Comparison of ENCODE assay signal across 8 cellular contexts in genomic region chrX:108537005-108537404, GRCh38.
DNase-seq lines count a peak whose midpoint lies in the region; ATAC-seq and TF ChIP-seq lines count a peak whose summit lies in the region.

No MANE protein-coding gene starts in this region.

- H3K4me1 ChIP-seq in naive thymus-derived CD4-positive, alpha-beta T cell (ENCODE audit: control insufficient read depth in 2 of 2, insufficient read depth in 2 of 2, low read length in 2 of 2), result no peaks in the 10 kb centered on the region

- H3K9me3 Mint-ChIP-seq in endothelial cell (ENCODE audit: unreplicated experiment), result no peaks in the 10 kb centered on the region
- peaks cover 0 to 3% (median 0%) of the 10 kb centered on the region in 11 donors for H3K9me3 Mint-ChIP-seq in naive thymus-derived CD4-positive, alpha-beta T cell

- H3K9me3 ChIP-seq in naive thymus-derived CD4-positive, alpha-beta T cell (ENCODE audit: control insufficient read depth in 2 of 3, low read length in 3 of 3), result no peaks in the 10 kb centered on the region

- H3K27me3 Mint-ChIP-seq in endothelial cell (ENCODE audit: unreplicated experiment), result no peaks in the 10 kb centered on the region
- no peaks in the 10 kb centered on the region for H3K27me3 Mint-ChIP-seq in naive thymus-derived CD4-positive, alpha-beta T cell

- ATAC-seq in GM19395 (IDR thresholded peaks at IDR 0.05; ENCODE audit: unreplicated experiment) (peak; percentile 98), HG03439 (IDR thresholded peaks at IDR 0.05; ENCODE audit: unreplicated experiment) (peak; percentile 66)
- ATAC-seq in naive thymus-derived CD4-positive, alpha-beta T cell, result no peak

- no peak overlapping the region for H3K4me3 ChIP-seq in naive thymus-derived CD4-positive, alpha-beta T cell (ENCODE audit: low read length)

- TF ChIP-seq CTCF in endothelial cell (IDR thresholded peaks at IDR 0.05; ENCODE audit: unreplicated experiment), result peak; percentile 65

- no peaks in the 10 kb centered on the region for H3K4me1 Mint-ChIP-seq in endothelial cell (ENCODE audit: unreplicated experiment)
- no peaks in the 10 kb centered on the region for H3K4me1 Mint-ChIP-seq in naive thymus-derived CD4-positive, alpha-beta T cell

- POLR2A ChIA-PET in naive thymus-derived CD4-positive, alpha-beta T cell (lab: Charles Lee), result no interaction called here

- no peak overlapping the region for H3K27ac Mint-ChIP-seq in endothelial cell (ENCODE audit: unreplicated experiment)
- no peak overlapping the region for H3K27ac Mint-ChIP-seq in naive thymus-derived CD4-positive, alpha-beta T cell

- no peak overlapping the region for H3K27ac ChIP-seq in naive thymus-derived CD4-positive, alpha-beta T cell (ENCODE audit: low read depth, low read length)

- H3K27me3 ChIP-seq in naive thymus-derived CD4-positive, alpha-beta T cell (ENCODE audit: control insufficient read depth in 2 of 2, insufficient read depth in 2 of 2, low read length in 2 of 2), result no peaks in the 10 kb centered on the region

- H3K36me3 ChIP-seq in naive thymus-derived CD4-positive, alpha-beta T cell (ENCODE audit: control insufficient read depth in 2 of 3, insufficient read depth in 3 of 3, low read length in 3 of 3), result no peaks in the 10 kb centered on the region

- no peak overlapping the region for H3K4me3 Mint-ChIP-seq in endothelial cell (ENCODE audit: unreplicated experiment)
- H3K4me3 Mint-ChIP-seq in naive thymus-derived CD4-positive, alpha-beta T cell, result no peak overlapping the region

- intact Hi-C loops in naive thymus-derived CD4-positive, alpha-beta T cell (cut with micrococcal nuclease), result loop anchor here in 1 of 2 donors (5.0 kb wide), 1 partner anchor 315 kb away; no protein-coding TSS in a partner anchor

- peak; percentile 7 for DNase-seq in Daoy (ENCODE audit: low read depth)
- DNase-seq in NCI-H82 (lab: John Stamatoyannopoulos, UW), result peak; percentile 65
- DNase-seq in endothelial cell (ENCODE audit: low spot score), result peak; percentile 24
- DNase-seq in pons (ENCODE audit: low spot score), result peak; percentile 42
- DNase-seq in naive thymus-derived CD4-positive, alpha-beta T cell, result no peak
- DNase-seq in cerebellum (ENCODE audit: low spot score), result no peak

- CTCF ChIA-PET in naive thymus-derived CD4-positive, alpha-beta T cell (lab: Charles Lee), result no interaction called here

- peaks cover 5% of the 10 kb centered on the region for H3K36me3 Mint-ChIP-seq in endothelial cell (ENCODE audit: low read depth, unreplicated experiment)
- no peaks in the 10 kb centered on the region for H3K36me3 Mint-ChIP-seq in naive thymus-derived CD4-positive, alpha-beta T cell

Comparison
In these comparisons a context has a peak if more than half of its experiments do, and no peak if none do; other contexts are left out.
1. DNase-seq: peak in Daoy (single experiment), NCI-H82 (single experiment), endothelial cell (single experiment) and pons (single experiment); none in naive thymus-derived CD4-positive, alpha-beta T cell (0 of 9) and cerebellum (single experiment).